Comparison of ENCODE assay signal across 11 cellular contexts in genomic region chr1:45892068-45892785, GRCh38.
DNase-seq lines count a peak whose midpoint lies in the region; ATAC-seq and TF ChIP-seq lines count a peak whose summit lies in the region.
"Had no signal": no experiment of that assay in that cellular context is flagged by ENCODE, and none has a peak within 500 bp of the region (broad histone marks: within the 10 kb centered on the region; RNA-seq: fewer than 3 reads in every experiment).

No MANE protein-coding gene starts in this region.

- H3K4me2 ChIP-seq in osteoblast (ENCODE audit: insufficient read depth, low read length), result peak overlapping the region; percentile 82

- H3K27me3 ChIP-seq in foreskin keratinocyte, result no peaks in the 10 kb centered on the region
- no peaks in the 10 kb centered on the region for H3K27me3 ChIP-seq in osteoblast (ENCODE audit: insufficient read depth, low read length)
- no peaks in the 10 kb centered on the region for H3K27me3 ChIP-seq in Caco-2 (replicated peaks; ENCODE audit: control insufficient read depth, insufficient read depth, low read length)

- no peak overlapping the region for H3K4me3 Mint-ChIP-seq in activated CD4-positive, alpha-beta T cell treated with anti-CD3 and anti-CD28 coated beads, Interleukin-2, amount 10 ng/mL, durations not matched to agents 7 days and 5 days
- no peak overlapping the region for H3K4me3 Mint-ChIP-seq in activated CD4-positive, alpha-beta memory T cell treated with anti-CD3 and anti-CD28 coated beads for 36 hours
- no peak overlapping the region for H3K4me3 Mint-ChIP-seq in Caco-2 (ENCODE audit: unreplicated experiment)

- H3K4me1 Mint-ChIP-seq in activated CD4-positive, alpha-beta T cell treated with anti-CD3 and anti-CD28 coated beads, Interleukin-2, amount 10 ng/mL, durations not matched to agents 7 days and 5 days, result peaks cover 2% of the 10 kb centered on the region
- H3K4me1 Mint-ChIP-seq in activated CD4-positive, alpha-beta memory T cell treated with anti-CD3 and anti-CD28 coated beads for 36 hours (ENCODE audit: low read depth), result peaks cover 9% of the 10 kb centered on the region
- H3K4me1 Mint-ChIP-seq in Caco-2 (ENCODE audit: low read depth, unreplicated experiment), result peaks cover 11% of the 10 kb centered on the region

- peak; percentile 75 for ATAC-seq in foreskin keratinocyte
- ATAC-seq in HG02870 (IDR thresholded peaks at IDR 0.05; ENCODE audit: unreplicated experiment), result no peak

- intact Hi-C loops in activated CD4-positive, alpha-beta memory T cell treated with anti-CD3 and anti-CD28 coated beads for 36 hours (cut with micrococcal nuclease), result no loop called here
- intact Hi-C loops in Caco-2 (cut with micrococcal nuclease; ENCODE audit: unreplicated experiment), result no loop called here

- peak; percentile 38 for DNase-seq in AG09319 (ENCODE audit: extremely low read depth, low read depth)
- peak; percentile 30 to 87 for DNase-seq in SW 1271 (lab: John Stamatoyannopoulos, UW)
- peak; percentile 76 to 91 for DNase-seq in foreskin keratinocyte
- DNase-seq in osteoblast (ENCODE audit: insufficient read length, low spot score, missing footprints), result peak; percentile 73
- no peak for DNase-seq in activated CD4-positive, alpha-beta T cell treated with anti-CD3 and anti-CD28 coated beads, Interleukin-2, amount 10 ng/mL, durations not matched to agents 7 days and 5 days
- DNase-seq in activated CD4-positive, alpha-beta memory T cell treated with anti-CD3 and anti-CD28 coated beads for 36 hours, result no peak
- DNase-seq in Caco-2, result no peak
- DNase-seq: COR-L47; NCI-H187; stimulated activated naive CD4-positive, alpha-beta T cell treated with Interleukin-2 at 50 U/mL for 16 hours had no signal

- H3K4me3 ChIP-seq in osteoblast (ENCODE audit: insufficient read depth, low read length), result peak overlapping the region; percentile 54
- H3K4me3 ChIP-seq in Caco-2 (ENCODE audit: low read depth, low read length), result no peak overlapping the region

- H3K36me3 Mint-ChIP-seq in activated CD4-positive, alpha-beta T cell treated with anti-CD3 and anti-CD28 coated beads, Interleukin-2, amount 10 ng/mL, durations not matched to agents 7 days and 5 days (ENCODE audit: low read depth), result peaks cover 5% of the 10 kb centered on the region
- peaks cover 5% of the 10 kb centered on the region for H3K36me3 Mint-ChIP-seq in activated CD4-positive, alpha-beta memory T cell treated with anti-CD3 and anti-CD28 coated beads for 36 hours
- H3K36me3 Mint-ChIP-seq in Caco-2 (ENCODE audit: insufficient read depth, unreplicated experiment), result peaks cover 6% of the 10 kb centered on the region

- H3K27ac ChIP-seq in foreskin keratinocyte (peak overlapping the region; percentile 33), osteoblast (ENCODE audit: low read depth, low read length) (peak overlapping the region; percentile 88)

- H3K79me2 ChIP-seq in osteoblast (ENCODE audit: insufficient read depth, low read length), result peaks cover 25% of the 10 kb centered on the region

- POLR2A ChIA-PET in activated CD4-positive, alpha-beta T cell treated with anti-CD3 and anti-CD28 coated beads, Interleukin-2, amount 10 ng/mL, durations not matched to agents 7 days and 5 days (lab: Charles Lee), result no interaction called here
- POLR2A ChIA-PET in activated CD4-positive, alpha-beta memory T cell treated with anti-CD3 and anti-CD28 coated beads for 36 hours (lab: Charles Lee), result no interaction called here
- POLR2A ChIA-PET in Caco-2 (lab: Charles Lee), result no interaction called here

- H4K20me1 ChIP-seq in osteoblast (ENCODE audit: insufficient read depth, low read length), result peaks cover 1% of the 10 kb centered on the region

- peaks cover 16% of the 10 kb centered on the region for H3K4me1 ChIP-seq in foreskin keratinocyte
- H3K4me1 ChIP-seq in osteoblast (ENCODE audit: insufficient read depth, low read length), result peaks cover 21% of the 10 kb centered on the region
- 0 out of 2 replicates have a peak, but pooled peaks cover 11% of the 10 kb centered on the region for H3K4me1 ChIP-seq in Caco-2

- TF ChIP-seq CTCF in AG09319 (IDR thresholded peaks at IDR 0.05; ENCODE audit: low read depth, low read length) (no peak), foreskin keratinocyte (conservative IDR thresholded peaks at IDR 0.05) (no peak), osteoblast (IDR thresholded peaks at IDR 0.05; ENCODE audit: extremely low read depth, low read depth, low read length) (no peak), Caco-2 (IDR thresholded peaks at IDR 0.05; ENCODE audit: insufficient read depth in 1 of 2, low read depth in 1 of 2, low read length in 1 of 2, severe bottlenecking in 1 of 2, unreplicated experiment in 1 of 2) (no peak)

- peaks cover 2% of the 10 kb centered on the region for H3K9me3 Mint-ChIP-seq in activated CD4-positive, alpha-beta T cell treated with anti-CD3 and anti-CD28 coated beads, Interleukin-2, amount 10 ng/mL, durations not matched to agents 7 days and 5 days
- H3K9me3 Mint-ChIP-seq in activated CD4-positive, alpha-beta memory T cell treated with anti-CD3 and anti-CD28 coated beads for 36 hours, result no peaks in the 10 kb centered on the region
- H3K9me3 Mint-ChIP-seq in Caco-2 (ENCODE audit: unreplicated experiment), result no peaks in the 10 kb centered on the region

- peak overlapping the region; percentile 83 for H2AFZ ChIP-seq in osteoblast (ENCODE audit: low read length)

- H3K9me3 ChIP-seq in osteoblast (ENCODE audit: low read depth, low read length) (no peaks in the 10 kb centered on the region), Caco-2 (no peaks in the 10 kb centered on the region)

- CTCF ChIA-PET in activated CD4-positive, alpha-beta T cell treated with anti-CD3 and anti-CD28 coated beads, Interleukin-2, amount 10 ng/mL, durations not matched to agents 7 days and 5 days (lab: Charles Lee), result no interaction called here
- CTCF ChIA-PET in activated CD4-positive, alpha-beta memory T cell treated with anti-CD3 and anti-CD28 coated beads for 36 hours (lab: Charles Lee), result interaction anchor here (0.5 kb wide), 1 partner anchor 112 kb away, joined by 3 read pairs; no protein-coding TSS in a partner anchor
- CTCF ChIA-PET in Caco-2 (lab: Charles Lee), result no interaction called here

- H3K27me3 Mint-ChIP-seq in activated CD4-positive, alpha-beta T cell treated with anti-CD3 and anti-CD28 coated beads, Interleukin-2, amount 10 ng/mL, durations not matched to agents 7 days and 5 days, result no peaks in the 10 kb centered on the region
- H3K27me3 Mint-ChIP-seq in activated CD4-positive, alpha-beta memory T cell treated with anti-CD3 and anti-CD28 coated beads for 36 hours, result no peaks in the 10 kb centered on the region
- H3K27me3 Mint-ChIP-seq in Caco-2 (ENCODE audit: insufficient read depth, unreplicated experiment), result no peaks in the 10 kb centered on the region

- no TSS peak for BruUV-seq in Caco-2 (replicated peaks; lab: Mats Ljungman, UMichigan)

- H3K36me3 ChIP-seq in osteoblast (ENCODE audit: insufficient read depth, low read length) (no peaks in the 10 kb centered on the region), Caco-2 (ENCODE audit: control insufficient read depth, insufficient read depth, low read length) (no peaks in the 10 kb centered on the region)

- no peak overlapping the region for H3K27ac Mint-ChIP-seq in activated CD4-positive, alpha-beta T cell treated with anti-CD3 and anti-CD28 coated beads, Interleukin-2, amount 10 ng/mL, durations not matched to agents 7 days and 5 days
- no peak overlapping the region for H3K27ac Mint-ChIP-seq in activated CD4-positive, alpha-beta memory T cell treated with anti-CD3 and anti-CD28 coated beads for 36 hours
- no peak overlapping the region for H3K27ac Mint-ChIP-seq in Caco-2 (ENCODE audit: unreplicated experiment)

Comparison
In these comparisons a context has a peak if more than half of its experiments do, and no peak if none do; other contexts are left out.
1. DNase-seq: peak in AG09319 (single experiment), SW 1271 (2 of 2), foreskin keratinocyte (2 of 2) and osteoblast (single experiment); none in activated CD4-positive, alpha-beta T cell treated with anti-CD3 and anti-CD28 coated beads, Interleukin-2, amount 10 ng/mL, durations not matched to agents 7 days and 5 days (single experiment), activated CD4-positive, alpha-beta memory T cell treated with anti-CD3 and anti-CD28 coated beads for 36 hours (single experiment) and Caco-2 (0 of 2).